ENCODE assay signal across 19 cellular contexts in genomic region chr3:159029306-159030026, GRCh38. TPM values are rescaled to one million over a fixed set of nuclear protein-coding genes. Genes with fewer than 3 reads are reported as not detected.
DNase-seq lines count a peak whose midpoint lies in the region; ATAC-seq and TF ChIP-seq lines count a peak whose summit lies in the region.
"Had no signal": no experiment of that assay in that cellular context is flagged by ENCODE, and none has a peak within 500 bp of the region (broad histone marks: within the 10 kb centered on the region; RNA-seq: fewer than 3 reads in every experiment).

No MANE protein-coding gene starts in this region.

- no peaks in the 10 kb centered on the region for H3K79me2 ChIP-seq in H9 (ENCODE audit: insufficient read depth, low read length)

- no peaks in the 10 kb centered on the region for H3K27me3 Mint-ChIP-seq in H9 (ENCODE audit: low read depth)
- H3K27me3 Mint-ChIP-seq: activated naive CD8-positive, alpha-beta T cell treated with anti-CD3 and anti-CD28 coated beads, Interleukin-2, amount 10 ng/mL, durations not matched to agents 7 days and 5 days; naive B cell; stimulated activated naive CD8-positive, alpha-beta T cell treated with anti-CD3 and anti-CD28 coated beads, Interleukin-15, Interleukin-2, amounts not matched to agents 100 ng/mL and 50 ng/mL, for 24 hours had no signal

- WGBS in H9 (ENCODE audit: extremely low coverage, insufficient read length, low lambda C conversion rate), result no CpG with 5 or more reads among the region's 3 CpGs

- H2AK5ac ChIP-seq in H9 (ENCODE audit: insufficient read length, low read length), result no peak overlapping the region

- H3K27ac Mint-ChIP-seq in H9, result no peak overlapping the region
- H3K27ac Mint-ChIP-seq: activated naive CD8-positive, alpha-beta T cell treated with anti-CD3 and anti-CD28 coated beads, Interleukin-2, amount 10 ng/mL, durations not matched to agents 7 days and 5 days; naive B cell; stimulated activated naive CD8-positive, alpha-beta T cell treated with anti-CD3 and anti-CD28 coated beads, Interleukin-15, Interleukin-2, amounts not matched to agents 100 ng/mL and 50 ng/mL, for 24 hours had no signal

- H2BK5ac ChIP-seq in H9 (ENCODE audit: insufficient read length, low read length), result no peak overlapping the region

- H3K36me3 Mint-ChIP-seq in H9 (ENCODE audit: insufficient read depth in 1 of 3, low read depth in 3 of 3), result no peaks in the 10 kb centered on the region
- H3K36me3 Mint-ChIP-seq: activated naive CD8-positive, alpha-beta T cell treated with anti-CD3 and anti-CD28 coated beads, Interleukin-2, amount 10 ng/mL, durations not matched to agents 7 days and 5 days; naive B cell had no signal

- intact Hi-C loops in sciatic nerve (cut with DNase I), result no loop called here

- no peak overlapping the region for H3K14ac ChIP-seq in H9 (ENCODE audit: insufficient read depth, low read length)

- no peak overlapping the region for H3K4ac ChIP-seq in H9 (ENCODE audit: low read depth, low read length)

- H3K9me3 Mint-ChIP-seq in H9, result peaks cover 0 to 6% of the 10 kb centered on the region in 2 experiments; a peak in 1 of 5 replicates
- H3K9me3 Mint-ChIP-seq: activated naive CD8-positive, alpha-beta T cell treated with anti-CD3 and anti-CD28 coated beads, Interleukin-2, amount 10 ng/mL, durations not matched to agents 7 days and 5 days had no signal

- no peak overlapping the region for H3K23ac ChIP-seq in H9 (ENCODE audit: insufficient read length, low read depth, low read length)

- no peak overlapping the region for H3K4me3 Mint-ChIP-seq in H9
- H3K4me3 Mint-ChIP-seq: activated naive CD8-positive, alpha-beta T cell treated with anti-CD3 and anti-CD28 coated beads, Interleukin-2, amount 10 ng/mL, durations not matched to agents 7 days and 5 days; naive B cell; stimulated activated naive CD8-positive, alpha-beta T cell treated with anti-CD3 and anti-CD28 coated beads, Interleukin-15, Interleukin-2, amounts not matched to agents 100 ng/mL and 50 ng/mL, for 24 hours had no signal

- no peak overlapping the region for H4K8ac ChIP-seq in H9 (replicated peaks; ENCODE audit: insufficient read length, low read depth, low read length)

- H3K79me1 ChIP-seq in H9 (ENCODE audit: insufficient read depth, low read depth, low read length, poor library complexity, severe bottlenecking), result no peaks in the 10 kb centered on the region

- no peak overlapping the region for H4K5ac ChIP-seq in H9 (ENCODE audit: insufficient read length, low read depth, low read length)

- ATAC-seq in GM18499 (IDR thresholded peaks at IDR 0.05; ENCODE audit: insufficient read depth, unreplicated experiment) (peak; percentile 95), HG02870 (IDR thresholded peaks at IDR 0.05; ENCODE audit: unreplicated experiment) (peak; percentile 92), HG03469 (IDR thresholded peaks at IDR 0.05; ENCODE audit: unreplicated experiment) (peak; percentile 78), sciatic nerve (no peak)
- ATAC-seq: HepG2 had no signal

- H2BK15ac ChIP-seq in H9 (ENCODE audit: low read depth, low read length), result no peak overlapping the region

- H3K27me3 ChIP-seq in H9 (ENCODE audit: insufficient read depth, low read length), result no peaks in the 10 kb centered on the region
- H3K27me3 ChIP-seq: SJSA1 had no signal

- H3K4me1 Mint-ChIP-seq in H9, result no peaks in the 10 kb centered on the region
- H3K4me1 Mint-ChIP-seq: activated naive CD8-positive, alpha-beta T cell treated with anti-CD3 and anti-CD28 coated beads, Interleukin-2, amount 10 ng/mL, durations not matched to agents 7 days and 5 days; naive B cell had no signal

- H3K27ac ChIP-seq in H9 (ENCODE audit: insufficient read length, low read depth, low read length), result no peak overlapping the region
- H3K27ac ChIP-seq: SJSA1, VCaP had no signal

- DNase-seq in GM20000 (ENCODE audit: low spot score) (peak; percentile 6), H9 (no peak), sciatic nerve (ENCODE audit: low spot score) (no peak), GM19240 (ENCODE audit: insufficient read length, low spot score) (no peak)
- DNase-seq in stimulated activated naive CD4-positive, alpha-beta T cell treated with Interleukin-2 at 50 U/mL for 16 hours (lab: John Stamatoyannopoulos, UW), result no peak
- DNase-seq: activated naive CD8-positive, alpha-beta T cell treated with anti-CD3 and anti-CD28 coated beads, Interleukin-2, amount 10 ng/mL, durations not matched to agents 7 days and 5 days; central memory CD4-positive, alpha-beta T cell; naive B cell; NCI-H146; retina had no signal

- H3K9ac ChIP-seq in H9 (ENCODE audit: extremely low read depth, insufficient read length, low read length), result no peak overlapping the region

- H3K23me2 ChIP-seq in H9 (ENCODE audit: insufficient read length, low read depth, low read length, poor library complexity, severe bottlenecking), result no peaks in the 10 kb centered on the region

- no peak overlapping the region for H2BK120ac ChIP-seq in H9 (ENCODE audit: low read depth, low read length, poor library complexity, severe bottlenecking)

- no peak for TF ChIP-seq CTCF in GM20000 (IDR thresholded peaks at IDR 0.05; ENCODE audit: extremely low read depth, missing control alignments)
- no peak for TF ChIP-seq CTCF in H9 (conservative IDR thresholded peaks at IDR 0.05)

- H3K18ac ChIP-seq in H9 (ENCODE audit: insufficient read length, low read depth, low read length), result no peak overlapping the region

- H3T11ph ChIP-seq in H9 (ENCODE audit: low read length), result no peak overlapping the region

- no peak overlapping the region for H2BK12ac ChIP-seq in H9 (ENCODE audit: insufficient read length, low read depth, low read length)

- H3K4me1 ChIP-seq in H9 (ENCODE audit: insufficient read depth, low read length), result no peaks in the 10 kb centered on the region
- H3K4me1 ChIP-seq: SJSA1 had no signal

- no peak overlapping the region for H4K91ac ChIP-seq in H9 (ENCODE audit: insufficient read length, low read depth, low read length)

- H3K4me2 ChIP-seq in H9 (ENCODE audit: insufficient read depth, insufficient read length, low read length), result no peak overlapping the region

- no peak overlapping the region for H3K56ac ChIP-seq in H9 (ENCODE audit: insufficient read length, low read depth, low read length)

- H4K20me1 ChIP-seq in H9 (ENCODE audit: control insufficient read depth, insufficient read depth, insufficient read length), result no peaks in the 10 kb centered on the region

- no peak overlapping the region for H2BK20ac ChIP-seq in H9 (ENCODE audit: low read depth, low read length, poor library complexity, severe bottlenecking)

- no peak overlapping the region for H2AFZ ChIP-seq in H9 (ENCODE audit: low read length)

- no peaks in the 10 kb centered on the region for H3K9me3 ChIP-seq in H9 (ENCODE audit: control insufficient read depth, low read depth, low read length)
- H3K9me3 ChIP-seq: SJSA1 had no signal

RNA-seq across cellular contexts. Expression of gene IQCJ, which starts 39.7 kb away (rescaled TPM):
- total RNA-seq in H9 (2021), result not detected in 2 replicates
- 0.49 TPM for total RNA-seq in sciatic nerve
- total RNA-seq: activated naive CD8-positive, alpha-beta T cell treated with anti-CD3 and anti-CD28 coated beads, Interleukin-2, amount 10 ng/mL, durations not matched to agents 7 days and 5 days; endothelial cell of umbilical vein; H1; HepG2; SJSA1 had no signal
